8 cellular contexts compared by ENCODE assay signal in genomic region chr10:110269641-110270318, GRCh38. TPM values are rescaled to one million over a fixed set of nuclear protein-coding genes. Genes with fewer than 3 reads are reported as not detected.
A peak's percentile ranks its signal among the peaks of the same experiment; 100 is the strongest.
DNase-seq lines count a peak whose midpoint lies in the region; ATAC-seq lines count a peak whose summit lies in the region.

No MANE protein-coding gene starts in this region.

- peaks cover 2% of the 10 kb centered on the region for H3K36me3 Mint-ChIP-seq in activated naive CD4-positive, alpha-beta T cell treated with anti-CD3 and anti-CD28 coated beads, Interleukin-2, amount 50 U/mL, for 24 hours

- no peaks in the 10 kb centered on the region for H3K9me3 ChIP-seq in right cardiac atrium (ENCODE audit: control insufficient read depth, low read length)

- peaks cover 7% of the 10 kb centered on the region for H3K4me1 ChIP-seq in right cardiac atrium (ENCODE audit: control insufficient read depth, insufficient read depth, low read length)

- H3K27me3 Mint-ChIP-seq in activated naive CD4-positive, alpha-beta T cell treated with anti-CD3 and anti-CD28 coated beads, Interleukin-2, amount 50 U/mL, for 24 hours, result no peaks in the 10 kb centered on the region

- peak overlapping the region; percentile 55 for H3K27ac ChIP-seq in right cardiac atrium (ENCODE audit: low read length)

- H3K27me3 ChIP-seq in right cardiac atrium (ENCODE audit: control insufficient read depth, insufficient read depth), result no peaks in the 10 kb centered on the region

- peak overlapping the region; percentile 40 for H3K4me3 ChIP-seq in right cardiac atrium (ENCODE audit: low read length)

- no peaks in the 10 kb centered on the region for H3K9me3 Mint-ChIP-seq in activated naive CD4-positive, alpha-beta T cell treated with anti-CD3 and anti-CD28 coated beads, Interleukin-2, amount 50 U/mL, for 24 hours

- DNase-seq in G401 (ENCODE audit: low spot score) (peak; percentile 68), right cardiac atrium (no peak), NCI-H82 (lab: John Stamatoyannopoulos, UW) (no peak)
- no peak for DNase-seq in stimulated activated naive CD8-positive, alpha-beta T cell treated with anti-CD3 and anti-CD28 coated beads, Interleukin-15, Interleukin-2, amounts not matched to agents 100 U/mL and 50 U/mL, for 24 hours

- peaks cover 68% of the 10 kb centered on the region for H3K4me1 Mint-ChIP-seq in activated naive CD4-positive, alpha-beta T cell treated with anti-CD3 and anti-CD28 coated beads, Interleukin-2, amount 50 U/mL, for 24 hours

- H3K27ac Mint-ChIP-seq in activated naive CD4-positive, alpha-beta T cell treated with anti-CD3 and anti-CD28 coated beads, Interleukin-2, amount 50 U/mL, for 24 hours, result peak overlapping the region; percentile 90

- in situ Hi-C loops in G401 (cut with HindIII; ENCODE audit: low sequenced_read_pairs), result no loop called here

- H3K4me3 Mint-ChIP-seq in activated naive CD4-positive, alpha-beta T cell treated with anti-CD3 and anti-CD28 coated beads, Interleukin-2, amount 50 U/mL, for 24 hours, result peak overlapping the region; percentile 79

- ATAC-seq in HG02678 (IDR thresholded peaks at IDR 0.05; ENCODE audit: unreplicated experiment), result peak; percentile 51
- ATAC-seq in right cardiac atrium, result peak; percentile 87 to 89
- ATAC-seq in stimulated activated naive CD8-positive, alpha-beta T cell treated with anti-CD3 and anti-CD28 coated beads, Interleukin-15, Interleukin-2, amounts not matched to agents 100 U/mL and 50 U/mL, for 24 hours, result peak; percentile 79
- ATAC-seq in GM21528 (IDR thresholded peaks at IDR 0.05; ENCODE audit: low FRiP score, unreplicated experiment), result no peak
- ATAC-seq in HG03025 (IDR thresholded peaks at IDR 0.05; ENCODE audit: low FRiP score, unreplicated experiment), result no peak

- 4% methylated on average over 3 of the region's 3 CpGs for WGBS in right cardiac atrium

- intact Hi-C loops in right cardiac atrium (cut with DNase I), result loop anchor here (5.0 to 10.0 kb wide), 5 partner anchors 42 to 385 kb away; partner anchors contain the start of gene MXI1 (in 2 of the 4)

RNA-seq across cellular contexts. Expression of gene SMNDC1, which starts 34.9 kb away (rescaled TPM):
- 11.1 and 13.5 TPM in 2 replicates for total RNA-seq in G401 (2014; rRNA removed; shearing (Covaris generic))
- total RNA-seq in right cardiac atrium, result 10 to 100 TPM; 21.9 to 24.3 (median 22.8) TPM
- 10.1 TPM for polyA plus RNA-seq in right cardiac atrium

Comparison
In these comparisons a context has a peak if more than half of its experiments do, and no peak if none do; other contexts are left out.
1. ATAC-seq: peak in HG02678 (single experiment), right cardiac atrium (2 of 2) and stimulated activated naive CD8-positive, alpha-beta T cell treated with anti-CD3 and anti-CD28 coated beads, Interleukin-15, Interleukin-2, amounts not matched to agents 100 U/mL and 50 U/mL, for 24 hours (single experiment); none in GM21528 (single experiment) and HG03025 (single experiment).